8 cellular contexts compared by ENCODE assay signal in the genomic region with DNA sequence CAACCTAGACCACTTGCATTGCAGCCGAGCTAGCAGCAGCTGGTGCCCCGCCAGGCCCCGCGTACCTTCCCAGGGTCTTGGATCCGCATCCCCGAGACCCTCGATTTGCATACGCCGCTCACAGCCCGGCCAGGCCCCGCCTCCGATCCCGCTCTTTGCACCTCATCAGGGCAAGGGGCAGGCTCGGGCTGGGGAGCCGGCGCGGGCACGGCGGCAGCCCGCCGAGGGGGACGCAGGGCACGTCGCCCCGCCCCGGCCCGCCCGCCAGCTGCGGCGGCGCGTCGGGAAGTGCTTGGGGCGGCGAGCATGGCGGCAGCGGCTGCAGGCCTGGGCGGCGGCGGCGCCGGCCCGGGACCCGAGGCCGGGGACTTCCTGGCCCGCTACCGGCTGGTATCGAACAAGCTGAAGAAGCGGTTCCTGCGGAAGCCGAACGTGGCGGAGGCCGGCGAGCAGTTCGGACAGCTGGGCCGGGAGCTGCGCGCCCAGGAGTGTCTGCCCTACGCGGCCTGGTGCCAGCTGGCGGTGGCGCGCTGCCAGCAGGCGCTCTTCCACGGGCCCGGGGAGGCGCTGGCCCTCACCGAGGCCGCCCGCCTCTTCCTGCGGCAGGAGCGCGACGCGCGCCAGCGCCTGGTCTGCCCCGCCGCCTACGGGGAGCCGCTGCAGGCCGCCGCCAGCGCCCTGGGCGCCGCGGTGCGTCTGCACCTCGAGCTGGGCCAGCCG. TPM values are rescaled to one million over a fixed set of nuclear protein-coding genes. Genes with fewer than 3 reads are reported as not detected.
DNase-seq lines count a peak whose midpoint lies in the region; ATAC-seq, FAIRE-seq and TF ChIP-seq lines count a peak whose summit lies in the region.
"Not testable (repeated sequence)": the region's sequence is repeated elsewhere in the genome, so short reads cannot be mapped to it uniquely, and the experiment has no call there.

A gene (plus strand): TSS at position 287 of the 720 bp plus-strand sequence. CDS start 20 bp downstream, at position 307.

- not testable (repeated sequence) for BruUV-seq in HepG2 (replicated peaks; lab: Mats Ljungman, UMichigan)

- FAIRE-seq in A549 (lab: Jason Lieb, UNC); HepG2 (lab: Jason Lieb, UNC): not testable (repeated sequence)

- H3K27me3 ChIP-seq in adrenal gland; HepG2 (ENCODE audit: control insufficient read depth in 1 of 2, insufficient read depth in 2 of 2, low read length in 2 of 2): not testable (repeated sequence)

- intact Hi-C loops in adrenal gland (cut with DNase I); HepG2 (cut with micrococcal nuclease; ENCODE audit: unreplicated experiment): not testable (repeated sequence)

- H3K9ac ChIP-seq in HepG2 (ENCODE audit: insufficient read depth, low read depth, low read length): not testable (repeated sequence)

- not testable (repeated sequence) for H3K9me3 ChIP-seq in A549; adrenal gland (replicated peaks in 1 of 3); HepG2 (ENCODE audit: low read length)

- TF ChIP-seq POLR2A in A549 (IDR thresholded peaks at IDR 0.05; ENCODE audit: low read length); adrenal gland (IDR thresholded peaks at IDR 0.05); HepG2 (IDR thresholded peaks at IDR 0.05; ENCODE audit: insufficient read depth in 1 of 2, low read depth in 2 of 2, low read length in 2 of 2): not testable (repeated sequence)

- CTCF ChIA-PET in A549 (lab: Yijun Ruan, JAX); HepG2 (lab: Yijun Ruan, JAX; ENCODE audit: low intra/inter-chr PET ratio, low total read pairs): not testable (repeated sequence)

- not testable (repeated sequence) for TF ChIP-seq RAD21 in A549 (conservative IDR thresholded peaks at IDR 0.05 in 1 of 2, IDR thresholded peaks at IDR 0.05 in 1 of 2); HepG2 (CRISPR knock-in tag; IDR thresholded peaks at IDR 0.05)

- TF ChIP-seq CTCF in A549 (IDR thresholded peaks at IDR 0.05); adrenal gland (IDR thresholded peaks at IDR 0.05); HepG2 (CRISPR knock-in tag; IDR thresholded peaks at IDR 0.05): not testable (repeated sequence)

- not testable (repeated sequence) for H3K79me2 ChIP-seq in HepG2 (ENCODE audit: insufficient read depth, low read length)

- H3K4me1 ChIP-seq in A549; adrenal gland (replicated peaks in 1 of 2); HepG2 (ENCODE audit: insufficient read depth, low read length): not testable (repeated sequence)

- POLR2A ChIA-PET in A549 (lab: Yijun Ruan, JAX); HepG2 (lab: Yijun Ruan, JAX): not testable (repeated sequence)

- TF ChIP-seq EP300 in A549 (IDR thresholded peaks at IDR 0.05); HepG2 (IDR thresholded peaks at IDR 0.05; ENCODE audit: low read depth in 2 of 2, low read length in 2 of 2); HepG2 (CRISPR knock-in tag; IDR thresholded peaks at IDR 0.05; ENCODE audit: borderline replicate concordance): not testable (repeated sequence)

- H3K36me3 ChIP-seq in adrenal gland (replicated peaks in 1 of 2); HepG2 (replicated peaks in 1 of 2; ENCODE audit: control insufficient read depth in 1 of 2, insufficient read depth in 2 of 2, low read length in 2 of 2): not testable (repeated sequence)

- peak within 1 kb of the TSS; percentile 70 for H3K4me2 ChIP-seq in A549
- H3K4me2 ChIP-seq in HepG2 (ENCODE audit: low read depth, low read length): not testable (repeated sequence)

- ATAC-seq in A549 (peak; percentile 86 to 87), GM19328 (IDR thresholded peaks at IDR 0.05; ENCODE audit: unreplicated experiment) (peak; percentile 61), HG02798 (IDR thresholded peaks at IDR 0.05; ENCODE audit: poor library complexity, unreplicated experiment) (peak; percentile 80), HepG2 (peak; percentile 75)

- not testable (repeated sequence) for DNase-seq in A549 (ENCODE audit: low read depth in 1 of 2, low spot score in 1 of 2); HT-29 (ENCODE audit: low spot score); HepG2 (ENCODE audit: low spot score)
- peak; percentile 59 to 66 for DNase-seq in activated CD4-positive, alpha-beta T cell treated with anti-CD3 and anti-CD28 coated beads, Interleukin-2, amount 50 U/mL, for 48 hours
- peak in 4 of 7 donors; percentile 8 to 56 (median 40) for DNase-seq in adrenal gland
- DNase-seq in stimulated activated CD4-positive, alpha-beta T cell treated with anti-CD3 and anti-CD28 coated beads, Interleukin-2, amount 100 ng/mL, for 4 hours (ENCODE audit: low read depth): peak; percentile 19

- in situ Hi-C loops in HepG2 (cut with HindIII; ENCODE audit: extremely low pct_ligation_motif_present, low pct_unique_long_range_greater_than_20kb): not testable (repeated sequence)

- peak within 1 kb of the TSS in 1 of 2 experiments; percentile 75; a peak in 3 of 6 replicates for H3K27ac ChIP-seq in A549
- not testable (repeated sequence) for H3K27ac ChIP-seq in adrenal gland; HepG2 (ENCODE audit: extremely low read length, insufficient read depth, low read length)

- peak within 1 kb of the TSS; percentile 34; the same call in 1 of the 3 replicates for H3K4me3 ChIP-seq in A549
- not testable (repeated sequence) for H3K4me3 ChIP-seq in adrenal gland; HepG2 (replicated peaks in 1 of 3; ENCODE audit: insufficient read depth in 1 of 3, low read depth in 2 of 3, low read length in 3 of 3)

- not testable (repeated sequence) for H2AFZ ChIP-seq in HepG2 (ENCODE audit: low read length)

- no CpG with 5 or more reads among the region's 91 CpGs for WGBS in A549 (ENCODE audit: missing lambda C conversion rate)
- 0% methylated on average over 6 of the region's 91 CpGs; no CpG with 5 or more reads in 3 of the 4 donors for WGBS in adrenal gland, 4 donors
- WGBS in HepG2 (ENCODE audit: low lambda C conversion rate): no CpG with 5 or more reads among the region's 91 CpGs

- H4K20me1 ChIP-seq in HepG2 (ENCODE audit: insufficient read depth, low read length): not testable (repeated sequence)

RNA-seq across cellular contexts. Expression of the gene that starts here (rescaled TPM):
- polyA plus RNA-seq in A549 (2011; rRNA removed): 16.8 and 32.5 TPM in 2 replicates
- 10.8 and 16.7 TPM in 2 replicates for polyA plus RNA-seq in A549 (2012; cell fraction: cytosol; rRNA removed)
- polyA plus RNA-seq in A549 (2012; cell fraction: nucleus; rRNA removed): 7.4 and 15.2 TPM in 2 replicates
- polyA plus RNA-seq in A549 (2017; fragmentation: RNase III; extraction: RNeasy Plus Mini Kit Qiagen cat#74134 plus additional on column Dnase treatment): 40.2 to 52.2 TPM (median 44.5 TPM) in 3 replicates
- 18.6 and 19.1 TPM in 2 replicates for polyA minus RNA-seq in A549 (2011; rRNA and poly(A)+ RNA removed)
- 22.1 and 26.4 TPM in 2 replicates for total RNA-seq in HT-29 (2014; rRNA removed; shearing (Covaris generic))
- total RNA-seq in adrenal gland: 10 to 100 TPM in 6 of 8 donors, 1 to 10 TPM in 2; 5.3 to 49.2 (median 24.8) TPM
- polyA plus RNA-seq in adrenal gland: 10 to 100 TPM; 40.5 to 50.1 (median 47.6) TPM
- 5.0 and 5.4 TPM in 2 replicates for total RNA-seq in HepG2 (2016; rRNA removed; fragmentation: Illumina TruSeq; extraction: Trizol)
- 2.8 and 3.4 TPM in 2 replicates for total RNA-seq in HepG2 (2016; cell fraction: cytosol; rRNA removed; fragmentation: Illumina TruSeq; extraction: Trizol; ENCODE audit: low read depth)
- 3.8 and 4.0 TPM in 2 replicates for total RNA-seq in HepG2 (2016; cell fraction: insoluble cytoplasmic fraction; rRNA removed; fragmentation: Illumina TruSeq; extraction: Trizol)
- total RNA-seq in HepG2 (2016; cell fraction: membrane; rRNA removed; fragmentation: Illumina TruSeq; extraction: Trizol): 4.8 and 5.6 TPM in 2 replicates
- total RNA-seq in HepG2 (2016; cell fraction: nucleus; rRNA removed; fragmentation: Illumina TruSeq; extraction: Trizol): 1.5 and 3.2 TPM in 2 replicates
- 3.6 and 3.9 TPM in 2 replicates for polyA plus RNA-seq in HepG2 (2011; rRNA removed)
- 3.1 and 3.5 TPM in 2 replicates for polyA plus RNA-seq in HepG2 (2011; cell fraction: cytosol; rRNA removed)
- polyA plus RNA-seq in HepG2 (2011; cell fraction: nucleus; rRNA removed): 2.3 and 3.0 TPM in 2 replicates
- polyA plus RNA-seq in HepG2 (2012): 6.2 and 10.2 TPM in 2 replicates
- polyA plus RNA-seq in HepG2 (2016; cell fraction: cytosol; fragmentation: Illumina TruSeq; extraction: Trizol; ENCODE audit: low read depth): 10.3 and 11.1 TPM in 2 replicates
- 18.6 and 20.7 TPM in 2 replicates for polyA plus RNA-seq in HepG2 (2016; cell fraction: insoluble cytoplasmic fraction; fragmentation: Illumina TruSeq; extraction: Trizol; ENCODE audit: low read depth)
- 15.2 and 15.9 TPM in 2 replicates for polyA plus RNA-seq in HepG2 (2016; cell fraction: membrane; fragmentation: Illumina TruSeq; extraction: Trizol; ENCODE audit: low read depth)
- polyA plus RNA-seq in HepG2 (2016; cell fraction: nucleus; fragmentation: Illumina TruSeq; extraction: Trizol; ENCODE audit: insufficient read depth, low read depth): 13.2 and 13.5 TPM in 2 replicates
- polyA minus RNA-seq in HepG2 (2011; rRNA and poly(A)+ RNA removed; ENCODE audit: low replicate concordance): 3.0 and 5.8 TPM in 2 replicates
- polyA minus RNA-seq in HepG2 (2011; cell fraction: cytosol; rRNA and poly(A)+ RNA removed): 3.5 and 3.7 TPM in 2 replicates
- 1.7 and 2.6 TPM in 2 replicates for polyA minus RNA-seq in HepG2 (2011; cell fraction: nucleus; rRNA and poly(A)+ RNA removed)
